9 cellular contexts compared by ENCODE assay signal in the genomic region with DNA sequence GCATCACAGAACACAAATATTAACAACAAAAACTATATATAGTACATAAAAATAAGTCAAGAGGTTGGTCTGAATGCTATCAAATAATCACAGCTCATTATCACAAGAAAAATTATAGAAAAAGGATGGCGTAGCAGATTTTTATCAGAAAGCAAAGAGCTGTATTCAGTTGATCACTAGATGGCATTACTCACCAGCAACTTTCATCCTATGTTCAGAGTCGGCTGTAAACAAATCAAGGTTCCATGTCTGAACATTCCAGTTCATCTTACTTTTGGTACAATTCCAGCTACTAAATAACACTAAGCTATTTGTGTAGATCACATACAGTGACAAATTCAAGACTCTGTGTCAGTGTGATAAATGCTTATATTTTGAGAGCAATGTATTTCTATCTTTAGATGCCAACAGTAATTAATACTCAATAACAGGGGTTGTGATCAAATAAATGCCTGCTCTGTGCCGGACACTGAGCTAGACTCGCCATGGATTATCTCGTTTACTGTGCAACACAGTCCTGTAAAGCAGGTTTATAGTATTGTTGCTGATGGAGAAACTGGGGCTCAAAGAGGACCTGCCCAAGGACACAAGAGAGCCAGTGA. TPM values are rescaled to one million over a fixed set of nuclear protein-coding genes. Genes with fewer than 3 reads are reported as not detected.
DNase-seq lines count a peak whose midpoint lies in the region; ATAC-seq, FAIRE-seq and TF ChIP-seq lines count a peak whose summit lies in the region.
"Had no signal": no experiment of that assay in that cellular context is flagged by ENCODE, and none has a peak within 500 bp of the region (broad histone marks: within the 10 kb centered on the region; RNA-seq: fewer than 3 reads in every experiment).

No MANE protein-coding gene starts in this region.

- H3K4me3 Mint-ChIP-seq in activated naive CD4-positive, alpha-beta T cell treated with anti-CD3 and anti-CD28 coated beads for 36 hours, result no peak overlapping the region
- H3K4me3 Mint-ChIP-seq in activated CD4-positive, alpha-beta T cell treated with anti-CD3 and anti-CD28 coated beads, Interleukin-2, amount 10 ng/mL, durations not matched to agents 7 days and 5 days, result no peak overlapping the region
- H3K4me3 Mint-ChIP-seq: T-helper 1 cell treated with Interleukin-12 subunit alpha and Interleukin-12 subunit beta and Interleukin-4 antibody, amounts not matched to agents 30 μg/mL and 1 μg/mL, for 36 hours had no signal

- H3K9me3 Mint-ChIP-seq in activated naive CD4-positive, alpha-beta T cell treated with anti-CD3 and anti-CD28 coated beads for 36 hours, result no peaks in the 10 kb centered on the region
- no peaks in the 10 kb centered on the region for H3K9me3 Mint-ChIP-seq in activated CD4-positive, alpha-beta T cell treated with anti-CD3 and anti-CD28 coated beads, Interleukin-2, amount 10 ng/mL, durations not matched to agents 7 days and 5 days

- peaks cover 3 to 15% of the 10 kb centered on the region in 2 experiments for H3K36me3 ChIP-seq in GM12878 (ENCODE audit: control insufficient read depth in 2 of 2, insufficient read depth in 2 of 2, low read length in 1 of 2)

- no peaks in the 10 kb centered on the region for H4K20me1 ChIP-seq in GM12878 (ENCODE audit: control insufficient read depth, insufficient read depth)

- H3K27me3 ChIP-seq in GM12878 (replicated peaks in 1 of 2; ENCODE audit: control insufficient read depth in 2 of 2, insufficient read depth in 2 of 2, low read length in 1 of 2), result no peaks in the 10 kb centered on the region

- SMC1A ChIA-PET in GM12878 (lab: Charles Lee; ENCODE audit: uncharacterized antibody, unreplicated experiment), result interaction anchor here (0.7 to 1.9 kb wide), 4 partner anchors 13 to 457 kb away, joined by 3 to 5 read pairs (median 4); no protein-coding TSS in a partner anchor

- H3K9me3 ChIP-seq in GM12878 (replicated peaks; ENCODE audit: control insufficient read depth, insufficient read depth, low read length), result no peaks in the 10 kb centered on the region

- no peak overlapping the region for H3K9ac ChIP-seq in GM12878 (ENCODE audit: control insufficient read depth, insufficient read depth, low read length)

- DNase-seq in GM10266 (ENCODE audit: extremely low spot score) (peak; percentile 32), NCI-H1694 treated with DMSO at 0.1 percent for 48 hours (lab: John Stamatoyannopoulos, UW) (peak; percentile 91), GM12878 (ENCODE audit: low read depth, low spot score) (no peak), superior temporal gyrus (ENCODE audit: extremely low spot score) (peak; percentile 92), NCI-H2029 (lab: John Stamatoyannopoulos, UW) (no peak)
- DNase-seq in activated naive CD4-positive, alpha-beta T cell treated with anti-CD3 and anti-CD28 coated beads for 36 hours, result no peak
- DNase-seq in activated CD4-positive, alpha-beta T cell treated with anti-CD3 and anti-CD28 coated beads, Interleukin-2, amount 10 ng/mL, durations not matched to agents 7 days and 5 days, result no peak

- H3K36me3 Mint-ChIP-seq in activated naive CD4-positive, alpha-beta T cell treated with anti-CD3 and anti-CD28 coated beads for 36 hours (ENCODE audit: low read depth), result peaks cover 11% of the 10 kb centered on the region
- peaks cover 22% of the 10 kb centered on the region for H3K36me3 Mint-ChIP-seq in activated CD4-positive, alpha-beta T cell treated with anti-CD3 and anti-CD28 coated beads, Interleukin-2, amount 10 ng/mL, durations not matched to agents 7 days and 5 days (ENCODE audit: low read depth)

- in situ Hi-C loops in GM12878 (cut with MboI), result loop anchor here (5.0 to 10.0 kb wide), 2 partner anchors 393 to 456 kb away; no protein-coding TSS in a partner anchor

- H3K4me3 ChIP-seq in GM12878, result no peak overlapping the region

- no peaks in the 10 kb centered on the region for H3K27me3 Mint-ChIP-seq in activated naive CD4-positive, alpha-beta T cell treated with anti-CD3 and anti-CD28 coated beads for 36 hours (ENCODE audit: low read depth)
- H3K27me3 Mint-ChIP-seq in activated CD4-positive, alpha-beta T cell treated with anti-CD3 and anti-CD28 coated beads, Interleukin-2, amount 10 ng/mL, durations not matched to agents 7 days and 5 days, result no peaks in the 10 kb centered on the region

- H3K4me1 ChIP-seq in GM12878 (ENCODE audit: control insufficient read depth, insufficient read depth, low read length), result no peaks in the 10 kb centered on the region

- TF ChIP-seq EP300 in GM12878 (IDR thresholded peaks at IDR 0.05; ENCODE audit: borderline replicate concordance in 1 of 2, control insufficient read depth in 1 of 2, low read depth in 2 of 2, low read length in 2 of 2), result no peak

- no peaks in the 10 kb centered on the region for H3K79me2 ChIP-seq in GM12878 (ENCODE audit: control insufficient read depth, insufficient read depth, low read length)

- WGBS in GM12878 (ENCODE audit: insufficient coverage, insufficient replicate concordance, low lambda C conversion rate, missing lambda C conversion rate), result 91% methylated on average over 5 of the region's 5 CpGs

- intact Hi-C loops in GM12878 (cut with micrococcal nuclease; ENCODE audit: unreplicated experiment), result loop anchor here (5.0 to 10.0 kb wide), 2 partner anchors 396 to 453 kb away; no protein-coding TSS in a partner anchor
- intact Hi-C loops in activated naive CD4-positive, alpha-beta T cell treated with anti-CD3 and anti-CD28 coated beads for 36 hours (cut with micrococcal nuclease), result loop anchor here (1.0 kb wide), 3 partner anchors 98 to 396 kb away; no protein-coding TSS in a partner anchor

- H2AFZ ChIP-seq in GM12878 (ENCODE audit: control insufficient read depth, low read depth, low read length), result no peak overlapping the region

- no peak overlapping the region for H3K4me2 ChIP-seq in GM12878 (ENCODE audit: control insufficient read depth, insufficient read depth)

- peak; percentile 55; the same call in 2 of the 3 replicates for ATAC-seq in GM12878

- H3K4me1 Mint-ChIP-seq in activated naive CD4-positive, alpha-beta T cell treated with anti-CD3 and anti-CD28 coated beads for 36 hours (ENCODE audit: low read depth), result peaks cover 8% of the 10 kb centered on the region
- H3K4me1 Mint-ChIP-seq in activated CD4-positive, alpha-beta T cell treated with anti-CD3 and anti-CD28 coated beads, Interleukin-2, amount 10 ng/mL, durations not matched to agents 7 days and 5 days, result peaks cover 9% of the 10 kb centered on the region

- no peak overlapping the region for H3K27ac Mint-ChIP-seq in activated naive CD4-positive, alpha-beta T cell treated with anti-CD3 and anti-CD28 coated beads for 36 hours
- H3K27ac Mint-ChIP-seq in activated CD4-positive, alpha-beta T cell treated with anti-CD3 and anti-CD28 coated beads, Interleukin-2, amount 10 ng/mL, durations not matched to agents 7 days and 5 days, result no peak overlapping the region

- POLR2A ChIA-PET in GM12878 (lab: Charles Lee), result interaction anchor here (0.6 kb wide), 1 partner anchor 81 kb away, joined by 3 read pairs; no protein-coding TSS in a partner anchor
- POLR2A ChIA-PET in activated CD4-positive, alpha-beta T cell treated with anti-CD3 and anti-CD28 coated beads, Interleukin-2, amount 10 ng/mL, durations not matched to agents 7 days and 5 days (lab: Charles Lee), result no interaction called here

- no peak overlapping the region for H3K27ac ChIP-seq in GM12878 (ENCODE audit: control insufficient read depth, insufficient read depth)

- TF ChIP-seq POLR2A in GM12878 (IDR thresholded peaks at IDR 0.05; ENCODE audit: low read depth, low read length), result no peak

- TF ChIP-seq CTCF in GM10266 (IDR thresholded peaks at IDR 0.05; ENCODE audit: control insufficient read depth, insufficient read depth, low read depth, missing control alignments), result peak; percentile 40
- TF ChIP-seq CTCF in GM12878 (IDR thresholded peaks at IDR 0.05 in 2 of 3, conservative IDR thresholded peaks at IDR 0.05 in 1 of 3; ENCODE audit: control insufficient read depth in 2 of 3, extremely low read depth in 1 of 3, insufficient read depth in 1 of 3, low read depth in 3 of 3, low read length in 3 of 3), result peak; percentile 12 to 47 (median 26); a peak in 3 of 6 replicates

- FAIRE-seq in GM12878 (lab: Jason Lieb, UNC), result no peak
- FAIRE-seq in islet of Langerhans (lab: Jason Lieb, UNC), result peak; percentile 99

- peak; percentile 65 for TF ChIP-seq RAD21 in GM12878 (IDR thresholded peaks at IDR 0.05; ENCODE audit: insufficient read depth, low read depth, low read length)

- no TSS peak for BruUV-seq in GM12878 (replicated peaks; lab: Mats Ljungman, UMichigan)

- CTCF ChIA-PET in GM12878 (lab: Yijun Ruan, JAX), result interaction anchor here (0.6 to 1.9 kb wide), 9 partner anchors 13 to 872 kb away, joined by 3 to 21 read pairs (median 4); no protein-coding TSS in a partner anchor
- CTCF ChIA-PET in activated naive CD4-positive, alpha-beta T cell treated with anti-CD3 and anti-CD28 coated beads for 36 hours (lab: Charles Lee), result interaction anchor here (0.6 to 3.0 kb wide), 11 partner anchors 8 to 457 kb away, joined by 3 to 20 read pairs (median 3); no protein-coding TSS in a partner anchor
- CTCF ChIA-PET in activated CD4-positive, alpha-beta T cell treated with anti-CD3 and anti-CD28 coated beads, Interleukin-2, amount 10 ng/mL, durations not matched to agents 7 days and 5 days (lab: Charles Lee), result interaction anchor here (1.0 to 2.4 kb wide), 4 partner anchors 11 to 46 kb away, joined by 3 to 7 read pairs (median 3); a partner anchor contains a TSS

- RAD21 ChIA-PET in GM12878 (lab: Charles Lee; ENCODE audit: unreplicated experiment), result interaction anchor here (0.8 to 1.1 kb wide), 2 partner anchors 395 to 429 kb away, joined by 3 to 6 read pairs; no protein-coding TSS in a partner anchor

RNA-seq across cellular contexts. Expression of a gene that starts 30.1 kb away (rescaled TPM):
- 36.9 and 41.7 TPM in 2 replicates for total RNA-seq in GM12878 (2013; cell fraction: nucleolus; rRNA removed)
- total RNA-seq in GM12878 (2014; rRNA removed) (14.3 and 14.8 TPM in 2 replicates), GM12878 (2014; rRNA removed; fragmentation: Illumina TruSeq; extraction: Trizol) (13.6 and 13.9 TPM in 2 replicates), GM12878 (2021) (21.0 and 21.3 TPM in 2 replicates)
- 7.6 TPM for polyA plus RNA-seq in GM12878 (2011; ENCODE audit: low read depth)
- polyA plus RNA-seq in GM12878 (2011; rRNA removed) (10.6 and 10.9 TPM in 2 replicates), GM12878 (2014; fragmentation: Illumina TruSeq; extraction: Trizol) (10.6 and 11.9 TPM in 2 replicates), GM12878 (2014; fragmentation: Nextera tagmentation; extraction: Ambion mirVana) (1 to 10 TPM; 8.3 to 8.4 TPM), GM12878 (2014; rRNA removed) (13.5 and 13.9 TPM in 2 replicates), GM12878 (2016; fragmentation: Nextera tagmentation; extraction: Ambion mirVana) (10 to 100 TPM; 14.7 to 15.2 TPM)
- 6.8 and 9.2 TPM in 2 replicates for polyA plus RNA-seq in GM12878 (2011; cell fraction: cytosol; rRNA removed)
- polyA plus RNA-seq in GM12878 (2011; cell fraction: nucleus; rRNA removed), result 15.6 and 18.8 TPM in 2 replicates
- 5.6 and 8.7 TPM in 2 replicates for polyA plus RNA-seq in GM12878 (2012)
- 14.6 and 17.6 TPM in 2 replicates for polyA minus RNA-seq in GM12878 (2011; rRNA and poly(A)+ RNA removed)
- 4.9 and 5.8 TPM in 2 replicates for polyA minus RNA-seq in GM12878 (2011; cell fraction: cytosol; rRNA and poly(A)+ RNA removed)
- 10.9 and 21.0 TPM in 2 replicates for polyA minus RNA-seq in GM12878 (2011; cell fraction: nucleus; rRNA and poly(A)+ RNA removed)
- total RNA-seq in activated naive CD4-positive, alpha-beta T cell treated with anti-CD3 and anti-CD28 coated beads for 36 hours, result 10 to 100 TPM; 22.0 to 23.1 TPM
- total RNA-seq in activated CD4-positive, alpha-beta T cell treated with anti-CD3 and anti-CD28 coated beads, Interleukin-2, amount 10 ng/mL, durations not matched to agents 7 days and 5 days, result 10 to 100 TPM; 21.2 to 23.2 TPM

RNA-seq across cellular contexts. Expression of a gene that starts 45.3 kb away (rescaled TPM):
- 34.5 and 36.4 TPM in 2 replicates for total RNA-seq in GM12878 (2013; cell fraction: nucleolus; rRNA removed)
- 112 and 129 TPM in 2 replicates for total RNA-seq in GM12878 (2014; rRNA removed)
- total RNA-seq in GM12878 (2014; rRNA removed; fragmentation: Illumina TruSeq; extraction: Trizol), result 260 and 277 TPM in 2 replicates
- 91.5 and 97.4 TPM in 2 replicates for total RNA-seq in GM12878 (2021)
- 70.6 TPM for polyA plus RNA-seq in GM12878 (2011; ENCODE audit: low read depth)
- polyA plus RNA-seq in GM12878 (2011; rRNA removed), result 160 and 232 TPM in 2 replicates
- polyA plus RNA-seq in GM12878 (2011; cell fraction: cytosol; rRNA removed), result 59.7 and 67.4 TPM in 2 replicates
- polyA plus RNA-seq in GM12878 (2011; cell fraction: nucleus; rRNA removed), result 58.3 and 62.8 TPM in 2 replicates
- 64.2 and 108 TPM in 2 replicates for polyA plus RNA-seq in GM12878 (2012)
- 286 and 401 TPM in 2 replicates for polyA plus RNA-seq in GM12878 (2014; fragmentation: Illumina TruSeq; extraction: Trizol)
- 100 to 1,000 TPM; 194 to 255 TPM for polyA plus RNA-seq in GM12878 (2014; fragmentation: Nextera tagmentation; extraction: Ambion mirVana)
- 114 and 135 TPM in 2 replicates for polyA plus RNA-seq in GM12878 (2014; rRNA removed)
- 100 to 1,000 TPM; 224 to 226 TPM for polyA plus RNA-seq in GM12878 (2016; fragmentation: Nextera tagmentation; extraction: Ambion mirVana)
- 48.7 and 62.2 TPM in 2 replicates for polyA minus RNA-seq in GM12878 (2011; rRNA and poly(A)+ RNA removed)
- polyA minus RNA-seq in GM12878 (2011; cell fraction: cytosol; rRNA and poly(A)+ RNA removed), result 24.9 and 25.0 TPM in 2 replicates
- 9.9 and 18.2 TPM in 2 replicates for polyA minus RNA-seq in GM12878 (2011; cell fraction: nucleus; rRNA and poly(A)+ RNA removed)
- total RNA-seq in activated naive CD4-positive, alpha-beta T cell treated with anti-CD3 and anti-CD28 coated beads for 36 hours, result 100 to 1,000 TPM; 102 to 105 TPM
- 10 to 100 TPM; 78.6 to 85.6 TPM for total RNA-seq in activated CD4-positive, alpha-beta T cell treated with anti-CD3 and anti-CD28 coated beads, Interleukin-2, amount 10 ng/mL, durations not matched to agents 7 days and 5 days

Comparison
In these comparisons a context has a peak if more than half of its experiments do, and no peak if none do; other contexts are left out.
1. DNase-seq: peak in GM10266 (single experiment), NCI-H1694 treated with DMSO at 0.1 percent for 48 hours (single experiment) and superior temporal gyrus (single experiment); none in GM12878 (single experiment), NCI-H2029 (single experiment), activated naive CD4-positive, alpha-beta T cell treated with anti-CD3 and anti-CD28 coated beads for 36 hours (single experiment) and activated CD4-positive, alpha-beta T cell treated with anti-CD3 and anti-CD28 coated beads, Interleukin-2, amount 10 ng/mL, durations not matched to agents 7 days and 5 days (single experiment).